ENCODE assay signal across 3 cellular contexts in genomic region chr19:21907516-21907915, GRCh38.
"Had no signal": no experiment of that assay in that cellular context is flagged by ENCODE, and none has a peak within 500 bp of the region (broad histone marks: within the 10 kb centered on the region; RNA-seq: fewer than 3 reads in every experiment).

No MANE protein-coding gene starts in this region.

- H3K4me3 ChIP-seq: GM12878 had no signal

- DNase-seq: GDM1, GF-D8 had no signal
